ENCODE assay signal across 18 cellular contexts in genomic region chr6:39852324-39852723, GRCh38.
"Had no signal": no experiment of that assay in that cellular context is flagged by ENCODE, and none has a peak within 500 bp of the region (broad histone marks: within the 10 kb centered on the region; RNA-seq: fewer than 3 reads in every experiment).

No MANE protein-coding gene starts in this region.

- H3K36me3 ChIP-seq: pancreas, right lobe of liver had no signal

- H3K27ac ChIP-seq: pancreas, right lobe of liver had no signal

- H3K4me3 ChIP-seq: pancreas, right lobe of liver had no signal

- DNase-seq: activated CD4-positive, alpha-beta T cell treated with anti-CD3 and anti-CD28 coated beads for 1 hour; activated CD4-positive, alpha-beta T cell treated with anti-CD3 and anti-CD28 coated beads, Interleukin-2, amount 50 U/mL, for 1 hour; activated naive CD4-positive, alpha-beta T cell; activated naive CD8-positive, alpha-beta T cell treated with anti-CD3 and anti-CD28 coated beads for 36 hours; activated T-cell treated with anti-CD3 and anti-CD28 coated beads, Interleukin-2, amount 50 U/mL, for 1 hour; cerebellar nuclear complex; effector CD8-positive, alpha-beta T cell; erythroblast; foreskin melanocyte; glutamatergic neuron; hippocampal formation; kidney glomerular epithelial cell; pancreas; right lobe of liver; stimulated activated CD4-positive, alpha-beta T cell treated with anti-CD3 and anti-CD28 coated beads, Interleukin-4, amount 100 ng/mL, for 1 hour; stimulated activated naive CD4-positive, alpha-beta T cell; T-helper 9 cell had no signal

- H3K27me3 ChIP-seq: pancreas, right lobe of liver had no signal

- H3K4me1 ChIP-seq: right lobe of liver had no signal

- ATAC-seq: natural killer cell treated with Interleukin-12 subunit alpha and Interleukin-12 subunit beta and Interleukin-15 and Interleukin-18, amount 100 ng/mL, for 72 hours; pancreas had no signal

- H3K9me3 ChIP-seq: pancreas, right lobe of liver had no signal
